Comparison of ENCODE assay signal across 8 cellular contexts in genomic region chr7:76292206-76292573, GRCh38. TPM values are rescaled to one million over a fixed set of nuclear protein-coding genes. Genes with fewer than 3 reads are reported as not detected.
A peak's percentile ranks its signal among the peaks of the same experiment; 100 is the strongest.
DNase-seq lines count a peak whose midpoint lies in the region; ATAC-seq and TF ChIP-seq lines count a peak whose summit lies in the region.

No MANE protein-coding gene starts in this region.

- DNase-seq in SKM-1 (lab: John Stamatoyannopoulos, UW; ENCODE audit: unreplicated experiment) (peak; percentile 46), heart left ventricle (no peak), HCEC 1CT (no peak)
- no peak for DNase-seq in stimulated activated CD4-positive, alpha-beta T cell treated with anti-CD3 and anti-CD28 coated beads, Interleukin-12 subunit alpha, Interleukin-12 subunit beta, amount 100 ng/mL, for 4 hours

- no peak for TF ChIP-seq POLR2A in heart left ventricle (IDR thresholded peaks at IDR 0.05)

- H3K27ac ChIP-seq in HEK293 (ENCODE audit: extremely low read depth, low read depth, low read length) (0 out of 2 replicates have a peak overlapping the region, but pooled peaks have one; percentile 16), heart left ventricle (peak overlapping the region; percentile 79 to 100 (median 92)), stomach smooth muscle (ENCODE audit: low read length) (peak overlapping the region; percentile 98)

- H3K36me3 ChIP-seq in HEK293 (ENCODE audit: control insufficient read depth in 2 of 2, insufficient read depth in 1 of 2, low read length in 2 of 2) (no peaks in the 10 kb centered on the region), heart left ventricle (no peaks in the 10 kb centered on the region), stomach smooth muscle (ENCODE audit: control insufficient read depth in 2 of 2, insufficient read depth in 2 of 2, low read length in 2 of 2) (no peaks in the 10 kb centered on the region)

- POLR2A ChIA-PET in HEK293 (lab: Yijun Ruan, JAX), result interaction anchor here (0.6 kb wide), 2 partner anchors 68 to 83 kb away, joined by 4 read pairs; no protein-coding TSS in a partner anchor

- WGBS in heart left ventricle, 4 donors, result 24 to 34% (median 29%) methylated on average over 5 of the region's 5 CpGs

- H3K9ac ChIP-seq in stomach smooth muscle (ENCODE audit: low read length in 2 of 2), result peak overlapping the region; percentile 68 to 78

- TF ChIP-seq CTCF in HEK293 (tag by site-specific recombination; IDR thresholded peaks at IDR 0.05) (no peak), heart left ventricle (IDR thresholded peaks at IDR 0.05) (no peak)

- intact Hi-C loops in heart left ventricle (cut with DNase I), result loop anchor here in 1 of 10 donors (5.0 kb wide), 1 partner anchor 115 kb away; no protein-coding TSS in a partner anchor

- H3K4me3 ChIP-seq in HEK293 (ENCODE audit: low read depth, low read length) (no peak overlapping the region), heart left ventricle (peak overlapping the region in 11 of 12 donors; percentile 17 to 52 (median 39)), stomach smooth muscle (ENCODE audit: low read length in 2 of 2) (peak overlapping the region; percentile 44 to 67)

- ATAC-seq in heart left ventricle (peak; percentile 6 to 26 (median 18)), GM19455 (IDR thresholded peaks at IDR 0.05; ENCODE audit: unreplicated experiment) (no peak), GM21576 (IDR thresholded peaks at IDR 0.05; ENCODE audit: unreplicated experiment) (no peak)

- CTCF ChIA-PET in HEK293 (lab: Yijun Ruan, JAX), result interaction anchor here (0.7 to 6.1 kb wide), 7 partner anchors 14 to 1208 kb away, joined by 3 to 133 read pairs (median 4); partner anchors contain the start of gene HSPB1

- H3K27me3 ChIP-seq in heart left ventricle (no peaks in the 10 kb centered on the region), stomach smooth muscle (ENCODE audit: control insufficient read depth in 1 of 2, insufficient read depth in 2 of 2, low read length in 2 of 2) (no peaks in the 10 kb centered on the region)

- no peaks in the 10 kb centered on the region for H3K9me3 ChIP-seq in HEK293 (ENCODE audit: control insufficient read depth, insufficient read depth, low read depth, low read length)
- no peaks in the 10 kb centered on the region for H3K9me3 ChIP-seq in heart left ventricle
- H3K9me3 ChIP-seq in stomach smooth muscle (ENCODE audit: control insufficient read depth in 2 of 2, low read length in 2 of 2), result no peaks in the 10 kb centered on the region

- H3K4me1 ChIP-seq in HEK293 (ENCODE audit: control insufficient read depth, insufficient read depth, low read length) (no peaks in the 10 kb centered on the region), heart left ventricle (peaks cover 6 to 56% (median 36%) of the 10 kb centered on the region in 12 donors), stomach smooth muscle (ENCODE audit: control insufficient read depth, insufficient read depth, low read length) (peaks cover 45% of the 10 kb centered on the region)

TF ChIP-seq in HEK293, 187 proteins besides CTCF, POLR2A, EP300 and RAD21:
- TF ChIP-seq ZNF26 (tag by site-specific recombination; IDR thresholded peaks at IDR 0.05), result no peak
TF ChIP-seq in HEK293: peak in this region for 0.

RNA-seq across cellular contexts. Expression of gene HSPB1, which starts 10.3 kb away (rescaled TPM):
- total RNA-seq in heart left ventricle, result 1,000 to 10,000 TPM in 8 of 9 donors, 100 to 1,000 TPM in 1; 822 to 5,278 (median 1,968) TPM
- 1,000 to 10,000 TPM; 2,695 to 3,131 TPM for polyA plus RNA-seq in heart left ventricle

Comparison
In these comparisons a context has a peak if more than half of its experiments do, and no peak if none do; other contexts are left out.
1. H3K27ac ChIP-seq: peak in every context shown above with its lines; median percentile 98 in stomach smooth muscle; 92 in heart left ventricle; 16 in HEK293.
2. ATAC-seq: peak in heart left ventricle (4 of 4); none in GM19455 (single experiment) and GM21576 (single experiment).